In genomic region chr17:61619493-61619892, GRCh38 we compare ENCODE assay signal across 33 cellular contexts. TPM values are rescaled to one million over a fixed set of nuclear protein-coding genes. Genes with fewer than 3 reads are reported as not detected.
DNase-seq lines count a peak whose midpoint lies in the region; ATAC-seq, FAIRE-seq and TF ChIP-seq lines count a peak whose summit lies in the region.
"Had no signal": no experiment of that assay in that cellular context is flagged by ENCODE, and none has a peak within 500 bp of the region (broad histone marks: within the 10 kb centered on the region; RNA-seq: fewer than 3 reads in every experiment).

No MANE protein-coding gene starts in this region.

- H3K27ac Mint-ChIP-seq in WTC11, result no peak overlapping the region
- H3K27ac Mint-ChIP-seq: T-helper 1 cell treated with Interleukin-12 subunit alpha and Interleukin-12 subunit beta and Interleukin-4 antibody, amounts not matched to agents 30 μg/mL and 1 μg/mL, for 36 hours; type B pancreatic cell had no signal

- H3K27me3 Mint-ChIP-seq in WTC11 (ENCODE audit: low read depth), result no peaks in the 10 kb centered on the region

- TF ChIP-seq EP300 in esophagus muscularis mucosa (IDR thresholded peaks at IDR 0.05), result no peak

- CTCF ChIA-PET in WTC11 (lab: Charles Lee), result no interaction called here

- no peak for TF ChIP-seq POLR2A in esophagus muscularis mucosa (IDR thresholded peaks at IDR 0.05; ENCODE audit: low read depth)

- FAIRE-seq in G401.6 (lab: Jason Lieb, UNC) (peak; percentile 85), small intestine (lab: Jason Lieb, UNC) (no peak)
- FAIRE-seq: colon had no signal

- in situ Hi-C loops in ACHN (cut with HindIII; ENCODE audit: low pct_ligation_motif_present, low pct_unique_long_range_greater_than_20kb, low sequenced_read_pairs), result no loop called here

- H3K36me3 Mint-ChIP-seq in WTC11, result peaks cover 23% of the 10 kb centered on the region

- H3K27me3 ChIP-seq in esophagus muscularis mucosa, result no peaks in the 10 kb centered on the region
- no peaks in the 10 kb centered on the region for H3K27me3 ChIP-seq in small intestine (ENCODE audit: control insufficient read depth in 2 of 2, insufficient read depth in 2 of 2, low read length in 2 of 2)
- H3K27me3 ChIP-seq: adrenal gland, foreskin keratinocyte, hepatocyte had no signal

- no peak for TF ChIP-seq CTCF in WTC11 (IDR thresholded peaks at IDR 0.05)
- TF ChIP-seq CTCF in esophagus muscularis mucosa (IDR thresholded peaks at IDR 0.05), result no peak

- no peaks in the 10 kb centered on the region for H3K36me3 ChIP-seq in esophagus muscularis mucosa
- H3K36me3 ChIP-seq in small intestine (ENCODE audit: control insufficient read depth in 2 of 2, insufficient read depth in 2 of 2, low read length in 2 of 2), result no peaks in the 10 kb centered on the region
- H3K36me3 ChIP-seq: adrenal gland had no signal

- 83% methylated on average over 1 of the region's 1 CpG for WGBS in esophagus muscularis mucosa
- 82 to 87% (median 83%) methylated on average over 1 of the region's 1 CpG for WGBS in small intestine, 3 donors

- no peak overlapping the region for H3K4me3 Mint-ChIP-seq in WTC11
- H3K4me3 Mint-ChIP-seq: activated T-cell treated with anti-CD3 and anti-CD28 coated beads, Interleukin-2, amount 50 U/mL, for 4 hours; T-helper 1 cell treated with Interleukin-12 subunit alpha and Interleukin-12 subunit beta and Interleukin-4 antibody, amounts not matched to agents 30 μg/mL and 1 μg/mL, for 36 hours; type B pancreatic cell had no signal

- H3K4me3 ChIP-seq in esophagus muscularis mucosa, result no peak overlapping the region
- H3K4me3 ChIP-seq in small intestine (ENCODE audit: low read depth in 1 of 2, low read length in 2 of 2), result no peak overlapping the region
- H3K4me3 ChIP-seq: adrenal gland, hepatocyte, PC-9, skin epidermis had no signal

- ATAC-seq in WTC11 (no peak), HG02840 (IDR thresholded peaks at IDR 0.05; ENCODE audit: low FRiP score, unreplicated experiment) (no peak)
- ATAC-seq: activated T-cell treated with anti-CD3 and anti-CD28 coated beads, Interleukin-2, amount 50 U/mL, for 4 hours; foreskin keratinocyte had no signal

- H3K27ac ChIP-seq in esophagus muscularis mucosa (replicated peaks in 1 of 4) (no peak overlapping the region), small intestine (ENCODE audit: low read depth in 1 of 2, low read length in 1 of 2) (no peak overlapping the region)
- H3K27ac ChIP-seq: adrenal gland, foreskin keratinocyte, hepatocyte, PC-9, skin epidermis had no signal

- H3K9me3 ChIP-seq in esophagus muscularis mucosa (peaks cover 0 to 11% (median 4%) of the 10 kb centered on the region in 4 donors), small intestine (ENCODE audit: control insufficient read depth, low read depth) (no peaks in the 10 kb centered on the region)

- POLR2A ChIA-PET in WTC11 (lab: Charles Lee), result interaction anchor here (0.6 kb wide), 1 partner anchor 1050 kb away, joined by 4 read pairs; no protein-coding TSS in a partner anchor

- intact Hi-C loops in esophagus muscularis mucosa (cut with DNase I), result no loop called here

- DNase-seq in ACHN (peak; percentile 13), NAMALWA (ENCODE audit: low spot score) (peak; percentile 6), WTC11 (ENCODE audit: low spot score) (no peak), esophagus muscularis mucosa (ENCODE audit: extremely low spot score) (no peak), small intestine (no peak), COR-L47 (lab: John Stamatoyannopoulos, UW) (no peak)
- DNase-seq: activated CD4-positive, alpha-beta T cell treated with anti-CD3 and anti-CD28 coated beads for 48 hours; activated naive CD4-positive, alpha-beta T cell treated with Interleukin-2 at 50 U/mL for 16 hours; activated T-cell treated with anti-CD3 and anti-CD28 coated beads, Interleukin-2, amount 50 U/mL, for 4 hours; adrenal gland; effector CD8-positive, alpha-beta T cell; erythroblast; GDM1; KG1; NCI-H1092; NCI-H2029 treated with DMSO at 0.1 percent for 48 hours; NCI-H446; nucleus accumbens; PC-9; SHP77; stimulated activated CD4-positive, alpha-beta T cell treated with anti-CD3 and anti-CD28 coated beads, Interleukin-1b, Interleukin-23, amount 100 ng/mL, for 48 hours had no signal

- peaks cover 52% of the 10 kb centered on the region for H3K9me3 Mint-ChIP-seq in WTC11

- peaks cover 0 to 13% (median 8%) of the 10 kb centered on the region in 4 donors for H3K4me1 ChIP-seq in esophagus muscularis mucosa
- no peaks in the 10 kb centered on the region for H3K4me1 ChIP-seq in small intestine (ENCODE audit: control insufficient read depth in 2 of 2, insufficient read depth in 1 of 2, low read depth in 1 of 2, low read length in 1 of 2)
- H3K4me1 ChIP-seq: adrenal gland, foreskin keratinocyte had no signal

- peaks cover 13% of the 10 kb centered on the region for H3K4me1 Mint-ChIP-seq in WTC11

TF ChIP-seq in WTC11, 78 proteins besides CTCF, POLR2A, EP300 and RAD21:
- TF ChIP-seq ZNF232 (CRISPR knock-in tag; IDR thresholded peaks at IDR 0.05) (no peak), GTF2I (CRISPR knock-in tag; conservative IDR thresholded peaks at IDR 0.05) (0 out of 2 replicates have a peak, but pooled peaks have one; percentile 26), FOXP1 (CRISPR knock-in tag; IDR thresholded peaks at IDR 0.05; ENCODE audit: borderline replicate concordance) (no peak), ZNF317 (CRISPR knock-in tag; IDR thresholded peaks at IDR 0.05; ENCODE audit: borderline replicate concordance, low read depth) (peak; percentile 96), TCF7 (CRISPR knock-in tag; IDR thresholded peaks at IDR 0.05; ENCODE audit: low read depth) (no peak), ATF2 (CRISPR knock-in tag; IDR thresholded peaks at IDR 0.05; ENCODE audit: borderline replicate concordance, low read depth) (no peak), ETV6 (CRISPR knock-in tag; IDR thresholded peaks at IDR 0.05) (no peak), KAT7 (CRISPR knock-in tag; IDR thresholded peaks at IDR 0.05; ENCODE audit: borderline replicate concordance) (no peak), OVOL2 (CRISPR knock-in tag; IDR thresholded peaks at IDR 0.05; ENCODE audit: borderline replicate concordance) (no peak), ZNF396 (CRISPR knock-in tag; IDR thresholded peaks at IDR 0.05; ENCODE audit: borderline replicate concordance) (no peak), CREM (CRISPR knock-in tag; IDR thresholded peaks at IDR 0.05) (no peak), NFATC4 (CRISPR knock-in tag; IDR thresholded peaks at IDR 0.05) (no peak)
- TF ChIP-seq, protein P1, sequence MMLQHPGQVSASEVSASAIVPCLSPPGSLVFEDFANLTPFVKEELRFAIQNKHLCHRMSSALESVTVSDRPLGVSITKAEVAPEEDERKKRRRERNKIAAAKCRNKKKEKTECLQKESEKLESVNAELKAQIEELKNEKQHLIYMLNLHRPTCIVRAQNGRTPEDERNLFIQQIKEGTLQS (CRISPR knock-in tag; conservative IDR thresholded peaks at IDR 0.05), result no peak
- TF ChIP-seq, protein P2, sequence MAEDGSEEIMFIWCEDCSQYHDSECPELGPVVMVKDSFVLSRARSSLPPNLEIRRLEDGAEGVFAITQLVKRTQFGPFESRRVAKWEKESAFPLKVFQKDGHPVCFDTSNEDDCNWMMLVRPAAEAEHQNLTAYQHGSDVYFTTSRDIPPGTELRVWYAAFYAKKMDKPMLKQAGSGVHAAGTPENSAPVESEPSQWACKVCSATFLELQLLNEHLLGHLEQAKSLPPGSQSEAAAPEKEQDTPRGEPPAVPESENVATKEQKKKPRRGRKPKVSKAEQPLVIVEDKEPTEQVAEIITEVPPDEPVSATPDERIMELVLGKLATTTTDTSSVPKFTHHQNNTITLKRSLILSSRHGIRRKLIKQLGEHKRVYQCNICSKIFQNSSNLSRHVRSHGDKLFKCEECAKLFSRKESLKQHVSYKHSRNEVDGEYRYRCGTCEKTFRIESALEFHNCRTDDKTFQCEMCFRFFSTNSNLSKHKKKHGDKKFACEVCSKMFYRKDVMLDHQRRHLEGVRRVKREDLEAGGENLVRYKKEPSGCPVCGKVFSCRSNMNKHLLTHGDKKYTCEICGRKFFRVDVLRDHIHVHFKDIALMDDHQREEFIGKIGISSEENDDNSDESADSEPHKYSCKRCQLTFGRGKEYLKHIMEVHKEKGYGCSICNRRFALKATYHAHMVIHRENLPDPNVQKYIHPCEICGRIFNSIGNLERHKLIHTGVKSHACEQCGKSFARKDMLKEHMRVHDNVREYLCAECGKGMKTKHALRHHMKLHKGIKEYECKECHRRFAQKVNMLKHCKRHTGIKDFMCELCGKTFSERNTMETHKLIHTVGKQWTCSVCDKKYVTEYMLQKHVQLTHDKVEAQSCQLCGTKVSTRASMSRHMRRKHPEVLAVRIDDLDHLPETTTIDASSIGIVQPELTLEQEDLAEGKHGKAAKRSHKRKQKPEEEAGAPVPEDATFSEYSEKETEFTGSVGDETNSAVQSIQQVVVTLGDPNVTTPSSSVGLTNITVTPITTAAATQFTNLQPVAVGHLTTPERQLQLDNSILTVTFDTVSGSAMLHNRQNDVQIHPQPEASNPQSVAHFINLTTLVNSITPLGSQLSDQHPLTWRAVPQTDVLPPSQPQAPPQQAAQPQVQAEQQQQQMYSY (CRISPR knock-in tag; IDR thresholded peaks at IDR 0.05), result no peak

RNA-seq across cellular contexts. Expression of gene NACA2, which starts 28.5 kb away (rescaled TPM):
- total RNA-seq in WTC11 (2021) (not detected in 3 replicates), esophagus muscularis mucosa (not detected)
- polyA plus RNA-seq in small intestine, result not detected
- total RNA-seq: activated CD8-positive, alpha-beta memory T cell treated with anti-CD3 and anti-CD28 coated beads for 36 hours; activated T-cell treated with anti-CD3 and anti-CD28 coated beads, Interleukin-2, amount 50 U/mL, for 4 hours; adrenal gland; foreskin keratinocyte; hepatocyte; HT1080; mesenteric fat pad; PC-9; subcutaneous adipose tissue had no signal
- polyA plus RNA-seq: foreskin keratinocyte, hepatocyte had no signal

Comparison
In these comparisons a context has a peak if more than half of its experiments do, and no peak if none do; other contexts are left out.
1. DNase-seq: peak in ACHN (single experiment) and NAMALWA (single experiment); none in WTC11 (single experiment), esophagus muscularis mucosa (single experiment), small intestine (single experiment) and COR-L47 (single experiment).